In genomic region chr20:31446084-31446819, GRCh38 we compare ENCODE assay signal across 10 cellular contexts. TPM values are rescaled to one million over a fixed set of nuclear protein-coding genes. Genes with fewer than 3 reads are reported as not detected.
"Had no signal": no experiment of that assay in that cellular context is flagged by ENCODE, and none has a peak within 500 bp of the region (broad histone marks: within the 10 kb centered on the region; RNA-seq: fewer than 3 reads in every experiment).

No MANE protein-coding gene starts in this region.

- H3K4me3 ChIP-seq: GM23338 had no signal

- H3K4me1 Mint-ChIP-seq: GM23338, H9 had no signal

- H3K9me3 Mint-ChIP-seq: HFFc6 had no signal

- H3K27ac Mint-ChIP-seq: GM23338, H9, HFFc6 had no signal

- H3K4me2 ChIP-seq: GM23338 had no signal

- H3K27ac ChIP-seq: HL-60 had no signal

- H3K4me3 Mint-ChIP-seq: GM23338, H9, HFFc6 had no signal

- FAIRE-seq: H1, H54 had no signal

- ATAC-seq: GM23338, HCT116 had no signal

- H2AFZ ChIP-seq: GM23338 had no signal

- DNase-seq: H9, HFFc6, IMR-90, KBM-7 had no signal

RNA-seq across cellular contexts. Expression of gene DEFB123, which starts 5.8 kb away (rescaled TPM):
- total RNA-seq: GM23338, H1, H9, HFFc6, HT1080, IMR-90 had no signal
- polyA plus RNA-seq: GM23338, H1, IMR-90 had no signal

RNA-seq across cellular contexts. Expression of gene DEFB124, which starts 28.7 kb away (rescaled TPM):
- total RNA-seq: H1, H9, HFFc6, HT1080, IMR-90 had no signal
- polyA plus RNA-seq: GM23338, H1, IMR-90 had no signal

RNA-seq across cellular contexts. Expression of gene REM1, which starts 28.8 kb away (rescaled TPM):
- total RNA-seq: H1, H9, HFFc6, HT1080, IMR-90 had no signal
- polyA plus RNA-seq: GM23338, IMR-90 had no signal

RNA-seq across cellular contexts. Expression of gene DEFB121, which starts 40.2 kb away (rescaled TPM):
- total RNA-seq: GM23338, H1, H9, HFFc6, HT1080, IMR-90 had no signal
- polyA plus RNA-seq: GM23338, H1, IMR-90 had no signal

RNA-seq across cellular contexts. Expression of gene DEFB119, which starts 55.9 kb away (rescaled TPM):
- total RNA-seq: GM23338, H1, H9, HFFc6, HT1080, IMR-90 had no signal
- polyA plus RNA-seq: GM23338, H1, IMR-90 had no signal
